In genomic region chr21:25891596-25891995, GRCh38 we compare ENCODE assay signal across 18 cellular contexts.
"Had no signal": no experiment of that assay in that cellular context is flagged by ENCODE, and none has a peak within 500 bp of the region (broad histone marks: within the 10 kb centered on the region; RNA-seq: fewer than 3 reads in every experiment).

No MANE protein-coding gene starts in this region.

- DNase-seq: dorsolateral prefrontal cortex; effector CD4-positive, alpha-beta T cell; left ventricle myocardium superior; natural killer cell; occipital lobe; ovary; posterior cingulate gyrus; psoas muscle; right cardiac atrium; sigmoid colon; stimulated activated CD4-positive, alpha-beta T cell treated with anti-CD3 and anti-CD28 coated beads, Interleukin-2, amount 100 ng/mL, for 48 hours; stimulated activated naive CD8-positive, alpha-beta T cell treated with anti-CD3 and anti-CD28 coated beads, Interleukin-15, Interleukin-2, amounts not matched to agents 100 U/mL and 50 U/mL, for 24 hours; substantia nigra; testis; tibial artery had no signal

- ATAC-seq: left ventricle myocardium superior; natural killer cell; psoas muscle; right cardiac atrium; stimulated activated memory B cell treated with anti-CD40 and anti-IgM and Interleukin-4, amounts not matched to agents 10 μg/mL and 1 μg/mL and 100 μg/mL, for 72 hours; stimulated activated naive CD8-positive, alpha-beta T cell treated with anti-CD3 and anti-CD28 coated beads, Interleukin-15, Interleukin-2, amounts not matched to agents 100 U/mL and 50 U/mL, for 24 hours had no signal

- H3K27ac Mint-ChIP-seq: memory B cell; natural killer cell; stimulated activated memory B cell treated with anti-CD40 and anti-IgM and Interleukin-4, amounts not matched to agents 10 μg/mL and 1 μg/mL and 100 μg/mL, for 72 hours; type B pancreatic cell had no signal

- H3K27me3 Mint-ChIP-seq: memory B cell; stimulated activated memory B cell treated with anti-CD40 and anti-IgM and Interleukin-4, amounts not matched to agents 10 μg/mL and 1 μg/mL and 100 μg/mL, for 72 hours; type B pancreatic cell had no signal

- H3K36me3 Mint-ChIP-seq: natural killer cell had no signal

- H3K4me3 Mint-ChIP-seq: memory B cell; natural killer cell; stimulated activated memory B cell treated with anti-CD40 and anti-IgM and Interleukin-4, amounts not matched to agents 10 μg/mL and 1 μg/mL and 100 μg/mL, for 72 hours; type B pancreatic cell had no signal

- H3K9me3 Mint-ChIP-seq: memory B cell; natural killer cell; stimulated activated memory B cell treated with anti-CD40 and anti-IgM and Interleukin-4, amounts not matched to agents 10 μg/mL and 1 μg/mL and 100 μg/mL, for 72 hours had no signal

- H3K4me1 Mint-ChIP-seq: natural killer cell; stimulated activated memory B cell treated with anti-CD40 and anti-IgM and Interleukin-4, amounts not matched to agents 10 μg/mL and 1 μg/mL and 100 μg/mL, for 72 hours had no signal
